Comparison of ENCODE assay signal across 8 cellular contexts in the genomic region with DNA sequence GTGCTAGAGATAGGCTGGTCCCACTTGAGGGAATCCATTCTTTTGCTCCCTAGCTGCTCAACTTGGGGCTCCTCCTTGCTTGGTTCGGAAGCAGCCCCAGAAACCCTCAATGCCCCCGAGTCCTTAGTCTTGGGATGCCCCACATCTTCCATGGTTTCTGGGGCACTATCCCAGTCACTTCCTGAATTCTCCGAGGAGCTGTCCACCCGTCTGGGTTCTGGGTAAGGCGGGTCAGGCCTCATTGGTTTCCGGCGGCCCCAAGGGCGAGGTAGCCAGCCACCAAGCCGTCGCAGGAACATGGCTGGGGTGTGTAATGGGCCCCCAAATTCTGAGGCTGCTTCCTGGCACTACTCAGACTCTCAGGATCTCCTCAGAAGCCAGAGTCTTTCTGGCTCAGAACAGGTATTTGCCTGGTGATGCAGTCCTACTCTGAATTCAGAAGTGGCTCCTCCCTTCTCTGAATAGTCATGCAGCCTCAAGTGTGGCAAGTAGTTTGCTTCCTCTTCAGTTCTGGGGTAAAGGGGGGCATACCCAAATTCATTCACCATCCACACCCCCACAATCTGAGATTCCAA. TPM values are rescaled to one million over a fixed set of nuclear protein-coding genes. Genes with fewer than 3 reads are reported as not detected.
A peak's percentile ranks its signal among the peaks of the same experiment; 100 is the strongest.
DNase-seq lines count a peak whose midpoint lies in the region; ATAC-seq and TF ChIP-seq lines count a peak whose summit lies in the region.

No MANE protein-coding gene starts in this region.

- H2AFZ ChIP-seq in HCT116 (ENCODE audit: low read depth, low read length, poor library complexity, severe bottlenecking): no peak overlapping the region

- H3K27ac ChIP-seq in AG04450 (ENCODE audit: low read depth, low read length) (peak overlapping the region; percentile 61), HCT116 (ENCODE audit: low read depth, low read length) (peak overlapping the region; percentile 69), right cardiac atrium (ENCODE audit: low read length) (peak overlapping the region; percentile 90)

- H3K9me3 ChIP-seq in AG04450 (ENCODE audit: control insufficient read depth, insufficient read depth, low read length) (no peaks in the 10 kb centered on the region; the same call in 1 of the 2 replicates), HCT116 (ENCODE audit: control insufficient read depth in 1 of 2, insufficient read depth in 1 of 2, low read depth in 1 of 2, low read length in 2 of 2) (no peaks in the 10 kb centered on the region), right cardiac atrium (ENCODE audit: control insufficient read depth, low read length) (no peaks in the 10 kb centered on the region), skeletal muscle satellite cell (replicated peaks; ENCODE audit: low read length) (no peaks in the 10 kb centered on the region)

- TF ChIP-seq POLR2A in HCT116 (IDR thresholded peaks at IDR 0.05; ENCODE audit: borderline replicate concordance, extremely low read depth, insufficient read depth, insufficient read length): no peak

- WGBS in right cardiac atrium: 25% methylated on average over 10 of the region's 10 CpGs

- H3K9me2 ChIP-seq in HCT116 (ENCODE audit: insufficient read depth): no peaks in the 10 kb centered on the region

- H3K4me3 Mint-ChIP-seq in activated T-helper 17 cell treated with anti-CD3 and anti-CD28 coated beads, Interleukin-2, amount 50 U/mL, for 72 hours: peak overlapping the region; percentile 96

- POLR2A ChIA-PET in AG04450 (lab: Yijun Ruan, JAX) (interaction anchor here (0.6 kb wide), 1 partner anchor 119 kb away, joined by 3 read pairs; no protein-coding TSS in a partner anchor), HCT116 (lab: Charles Lee) (no interaction called here), HEK293T (lab: Yijun Ruan, JAX) (interaction anchor here (1.4 to 2.4 kb wide), 4 partner anchors 21 to 203 kb away, joined by 4 to 20 read pairs (median 11); partner anchors contain the start of genes DDX39B, LSM2 and NEU1)

- H3K36me3 Mint-ChIP-seq in activated T-helper 17 cell treated with anti-CD3 and anti-CD28 coated beads, Interleukin-2, amount 50 U/mL, for 72 hours (ENCODE audit: low read depth): peaks cover 90% of the 10 kb centered on the region

- TF ChIP-seq CTCF in AG04450 (IDR thresholded peaks at IDR 0.05; ENCODE audit: low read depth, low read length) (no peak), HCT116 (IDR thresholded peaks at IDR 0.05 in 2 of 3, conservative IDR thresholded peaks at IDR 0.05 in 1 of 3; ENCODE audit: borderline replicate concordance in 1 of 3, insufficient read depth in 1 of 3, low read depth in 2 of 3, low read length in 2 of 3) (no peak)

- H3K27me3 ChIP-seq in AG04450 (ENCODE audit: control insufficient read depth, insufficient read depth, low read length) (no peaks in the 10 kb centered on the region), HCT116 (ENCODE audit: insufficient read depth, low read length) (no peaks in the 10 kb centered on the region), right cardiac atrium (ENCODE audit: control insufficient read depth, insufficient read depth) (no peaks in the 10 kb centered on the region), skeletal muscle satellite cell (ENCODE audit: control insufficient read depth, insufficient read depth, low read length) (no peaks in the 10 kb centered on the region)

- H3K79me2 ChIP-seq in HCT116 (ENCODE audit: insufficient read depth, low read length): peaks cover 39% of the 10 kb centered on the region

- DNase-seq in AG04450 (ENCODE audit: low read depth, low spot score) (no peak), HCT116 (ENCODE audit: low read depth, low spot score) (no peak), right cardiac atrium (no peak), DMS 273 (lab: John Stamatoyannopoulos, UW; ENCODE audit: unreplicated experiment) (no peak), NK-92 (lab: John Stamatoyannopoulos, UW; ENCODE audit: unreplicated experiment) (no peak), HEK293T (ENCODE audit: extremely low spot score) (no peak)

- H3K9ac ChIP-seq in HCT116 (ENCODE audit: low read length) (peak overlapping the region; percentile 88), skeletal muscle satellite cell (ENCODE audit: low read depth, low read length) (peak overlapping the region; percentile 96)

- peaks cover 33% of the 10 kb centered on the region for H3K4me1 Mint-ChIP-seq in activated T-helper 17 cell treated with anti-CD3 and anti-CD28 coated beads, Interleukin-2, amount 50 U/mL, for 72 hours

- RAD21 ChIA-PET in HCT116 (lab: Charles Lee; ENCODE audit: low non-redundant PET in 1 of 2, low total read pairs in 2 of 2, uncharacterized antibody in 2 of 2, unreplicated experiment in 2 of 2): no interaction called here

- peak overlapping the region; percentile 95 for H3K27ac Mint-ChIP-seq in activated T-helper 17 cell treated with anti-CD3 and anti-CD28 coated beads, Interleukin-2, amount 50 U/mL, for 72 hours

- H3K4me3 ChIP-seq in AG04450 (ENCODE audit: low read depth, low read length) (peak overlapping the region; percentile 94), HCT116 (replicated peaks in 1 of 2; ENCODE audit: low read depth in 1 of 2, low read length in 2 of 2) (peak overlapping the region; percentile 79 to 87), right cardiac atrium (ENCODE audit: low read length) (peak overlapping the region; percentile 90), skeletal muscle satellite cell (ENCODE audit: low read length) (peak overlapping the region; percentile 94)

- no peak for TF ChIP-seq RAD21 in HCT116 (IDR thresholded peaks at IDR 0.05; ENCODE audit: low read depth)

- no peaks in the 10 kb centered on the region for H4K20me1 ChIP-seq in HCT116 (ENCODE audit: insufficient read depth)

- peak; percentile 2; the same call in 1 of the 2 replicates for ATAC-seq in HCT116
- ATAC-seq in activated T-helper 17 cell treated with anti-CD3 and anti-CD28 coated beads, Interleukin-2, amount 50 U/mL, for 72 hours (replicated peaks): peak; percentile 59
- ATAC-seq in right cardiac atrium: peak in 1 of 2 donors; percentile 4

- no TSS peak for BruUV-seq in HCT116 (replicated peaks; lab: Mats Ljungman, UMichigan)

- H3K4me1 ChIP-seq in HCT116 (ENCODE audit: control insufficient read depth in 1 of 2, insufficient read depth in 2 of 2, low read length in 2 of 2) (peaks cover 18 to 45% of the 10 kb centered on the region in 2 experiments; a peak in 3 of 4 replicates), right cardiac atrium (ENCODE audit: control insufficient read depth, insufficient read depth, low read length) (peaks cover 14% of the 10 kb centered on the region), skeletal muscle satellite cell (ENCODE audit: control insufficient read depth, insufficient read depth, low read length) (peaks cover 42% of the 10 kb centered on the region)

- intact Hi-C loops in HCT116 (cut with micrococcal nuclease): loop anchor here (5.0 kb wide), 1 partner anchor 257 kb away; the partner anchor contains the start of gene MICA
- intact Hi-C loops in right cardiac atrium (cut with DNase I): loop anchor here in 1 of 4 donors (5.0 to 10.0 kb wide), 2 partner anchors 112 to 1315 kb away; partner anchors contain the start of genes ATP6V1G2 and NFKBIL1

- H3K9me3 Mint-ChIP-seq in activated T-helper 17 cell treated with anti-CD3 and anti-CD28 coated beads, Interleukin-2, amount 50 U/mL, for 72 hours: no peaks in the 10 kb centered on the region

- H3K36me3 ChIP-seq in HCT116 (ENCODE audit: control insufficient read depth in 1 of 2, insufficient read depth in 2 of 2, low read length in 2 of 2) (peaks cover 5 to 17% of the 10 kb centered on the region in 2 experiments; a peak in 3 of 4 replicates), skeletal muscle satellite cell (ENCODE audit: insufficient read depth, low read length) (peaks cover 15% of the 10 kb centered on the region)

- CTCF ChIA-PET in AG04450 (lab: Charles Lee): no interaction called here
- CTCF ChIA-PET in HCT116 (lab: Charles Lee): no interaction called here
- CTCF ChIA-PET in HEK293T (lab: Yijun Ruan, JAX): no interaction called here

- H3K4me2 ChIP-seq in HCT116 (ENCODE audit: low read length) (peak overlapping the region; percentile 94), skeletal muscle satellite cell (ENCODE audit: low read length) (peak overlapping the region; percentile 89)

- H3K27me3 Mint-ChIP-seq in activated T-helper 17 cell treated with anti-CD3 and anti-CD28 coated beads, Interleukin-2, amount 50 U/mL, for 72 hours: no peaks in the 10 kb centered on the region

RNA-seq across cellular contexts. Expression of gene C6orf47, which starts 0.8 kb away (rescaled TPM):
- 10.2 and 11.6 TPM in 2 replicates for polyA plus RNA-seq in AG04450 (2011; rRNA removed)
- 9.3 and 11.6 TPM in 2 replicates for polyA minus RNA-seq in AG04450 (2011; rRNA and poly(A)+ RNA removed)
- total RNA-seq in HCT116 (2021; ENCODE audit: unreplicated experiment): 13.4 TPM
- 8.9 and 10.4 TPM in 2 replicates for polyA plus RNA-seq in HCT116 (2012)
- 10 to 100 TPM; 16.2 to 21.0 TPM for total RNA-seq in activated T-helper 17 cell treated with anti-CD3 and anti-CD28 coated beads, Interleukin-2, amount 50 U/mL, for 72 hours
- 10 to 100 TPM; 18.5 to 20.7 (median 20.1) TPM for total RNA-seq in right cardiac atrium
- polyA plus RNA-seq in right cardiac atrium: 21.2 TPM
- 13.4 and 17.0 TPM in 2 replicates for total RNA-seq in skeletal muscle satellite cell (2012; rRNA removed)

RNA-seq across cellular contexts. Expression of gene APOM, which starts 4.0 kb away (rescaled TPM):
- polyA plus RNA-seq in AG04450 (2011; rRNA removed) (2.8 and 3.9 TPM in 2 replicates), right cardiac atrium (3.9 TPM)
- 1.4 and 2.3 TPM in 2 replicates for polyA minus RNA-seq in AG04450 (2011; rRNA and poly(A)+ RNA removed)
- total RNA-seq in HCT116 (2021; ENCODE audit: unreplicated experiment) (2.2 TPM), right cardiac atrium (1 to 10 TPM in 2 of 4 donors, under 1 TPM in 2; 0.48 to 2.8 (median 1.4) TPM)
- 2.3 and 2.5 TPM in 2 replicates for polyA plus RNA-seq in HCT116 (2012)
- 1 to 10 TPM in 1 of 2 donors, under 1 TPM in 1; 0.76 to 1.3 TPM for total RNA-seq in activated T-helper 17 cell treated with anti-CD3 and anti-CD28 coated beads, Interleukin-2, amount 50 U/mL, for 72 hours
- 0.66 and 2.5 TPM in 2 replicates for total RNA-seq in skeletal muscle satellite cell (2012; rRNA removed)

RNA-seq across cellular contexts. Expression of gene GPANK1, which starts 5.1 kb away (rescaled TPM):
- polyA plus RNA-seq in AG04450 (2011; rRNA removed) (12.7 and 13.5 TPM in 2 replicates), right cardiac atrium (24.6 TPM)
- 7.2 and 7.5 TPM in 2 replicates for polyA minus RNA-seq in AG04450 (2011; rRNA and poly(A)+ RNA removed)
- total RNA-seq in HCT116 (2021; ENCODE audit: unreplicated experiment) (14.8 TPM), right cardiac atrium (10 to 100 TPM; 16.8 to 23.9 (median 20.0) TPM)
- polyA plus RNA-seq in HCT116 (2012): 11.6 and 13.9 TPM in 2 replicates
- 10 to 100 TPM; 30.1 to 39.0 TPM for total RNA-seq in activated T-helper 17 cell treated with anti-CD3 and anti-CD28 coated beads, Interleukin-2, amount 50 U/mL, for 72 hours
- 31.0 and 37.0 TPM in 2 replicates for total RNA-seq in skeletal muscle satellite cell (2012; rRNA removed)

RNA-seq across cellular contexts. Expression of gene CSNK2B, which starts 6.1 kb away (rescaled TPM):
- polyA plus RNA-seq in AG04450 (2011; rRNA removed) (80.1 and 96.0 TPM in 2 replicates), right cardiac atrium (158 TPM)
- polyA minus RNA-seq in AG04450 (2011; rRNA and poly(A)+ RNA removed): 128 and 159 TPM in 2 replicates
- total RNA-seq in HCT116 (2021; ENCODE audit: unreplicated experiment) (210 TPM), right cardiac atrium (100 to 1,000 TPM; 110 to 123 (median 116) TPM)
- 357 and 396 TPM in 2 replicates for polyA plus RNA-seq in HCT116 (2012)
- total RNA-seq in activated T-helper 17 cell treated with anti-CD3 and anti-CD28 coated beads, Interleukin-2, amount 50 U/mL, for 72 hours: 100 to 1,000 TPM; 204 to 245 TPM
- 194 and 262 TPM in 2 replicates for total RNA-seq in skeletal muscle satellite cell (2012; rRNA removed)

RNA-seq across cellular contexts. Expression of gene BAG6, which starts 7.3 kb away (rescaled TPM):
- polyA plus RNA-seq in AG04450 (2011; rRNA removed) (58.2 and 68.7 TPM in 2 replicates), right cardiac atrium (226 TPM)
- 119 and 173 TPM in 2 replicates for polyA minus RNA-seq in AG04450 (2011; rRNA and poly(A)+ RNA removed)
- total RNA-seq in HCT116 (2021; ENCODE audit: unreplicated experiment) (368 TPM), right cardiac atrium (100 to 1,000 TPM; 230 to 260 (median 256) TPM)
- 342 and 357 TPM in 2 replicates for polyA plus RNA-seq in HCT116 (2012)
- total RNA-seq in activated T-helper 17 cell treated with anti-CD3 and anti-CD28 coated beads, Interleukin-2, amount 50 U/mL, for 72 hours: 100 to 1,000 TPM; 298 to 383 TPM
- 119 and 124 TPM in 2 replicates for total RNA-seq in skeletal muscle satellite cell (2012; rRNA removed)
